ENCODE assay signal across 8 cellular contexts in genomic region chr1:9181176-9181906, GRCh38. TPM values are rescaled to one million over a fixed set of nuclear protein-coding genes. Genes with fewer than 3 reads are reported as not detected.
DNase-seq lines count a peak whose midpoint lies in the region; ATAC-seq, FAIRE-seq and TF ChIP-seq lines count a peak whose summit lies in the region.

No MANE protein-coding gene starts in this region.

- H4K91ac ChIP-seq in trophoblast cell (ENCODE audit: low read depth, low read length) = peak overlapping the region; percentile 94

- TF ChIP-seq CTCF in D721Med (IDR thresholded peaks at IDR 0.05; ENCODE audit: insufficient read depth, missing control alignments) = peak; percentile 88
- peak; percentile 90 to 93 (median 91) for TF ChIP-seq CTCF in upper lobe of left lung (IDR thresholded peaks at IDR 0.05)

- H4K12ac ChIP-seq in trophoblast cell (ENCODE audit: low read depth, low read length) = peak overlapping the region; percentile 22

- no peak overlapping the region for H3K23ac ChIP-seq in trophoblast cell (ENCODE audit: low read length)

- H3K27me3 ChIP-seq in SJSA1 (replicated peaks) (no peaks in the 10 kb centered on the region), trophoblast cell (ENCODE audit: insufficient read depth, low read length) (peaks cover 8% of the 10 kb centered on the region), upper lobe of left lung (peaks cover 0 to 6% (median 0%) of the 10 kb centered on the region in 4 donors)

- H3K4me1 ChIP-seq in SJSA1 (replicated peaks) (peaks cover 29% of the 10 kb centered on the region), trophoblast cell (ENCODE audit: control insufficient read depth in 1 of 2, insufficient read depth in 2 of 2, low read length in 2 of 2) (peaks cover 8 to 21% of the 10 kb centered on the region in 2 experiments), upper lobe of left lung (peaks cover 11 to 39% (median 27%) of the 10 kb centered on the region in 4 donors)

- peak overlapping the region; percentile 76 for H3K14ac ChIP-seq in trophoblast cell (ENCODE audit: low read length)

- H2BK5ac ChIP-seq in trophoblast cell (ENCODE audit: low read depth, low read length, poor library complexity) = peak overlapping the region; percentile 67

- peak in 1 of 4 donors; percentile 40 for TF ChIP-seq POLR2A in upper lobe of left lung (IDR thresholded peaks at IDR 0.05)

- peak overlapping the region; percentile 62 for H3K4me3 ChIP-seq in SJSA1
- peak overlapping the region; percentile 65 for H3K4me3 ChIP-seq in trophoblast cell (ENCODE audit: low read depth, low read length)
- peak overlapping the region in 3 of 4 donors; percentile 66 to 74 (median 72) for H3K4me3 ChIP-seq in upper lobe of left lung

- TF ChIP-seq EP300 in upper lobe of left lung (IDR thresholded peaks at IDR 0.05) = no peak

- H3K36me3 ChIP-seq in SJSA1 (peaks cover 31% of the 10 kb centered on the region), trophoblast cell (ENCODE audit: control insufficient read depth in 1 of 2, insufficient read depth in 2 of 2, low read length in 2 of 2) (peaks cover 6 to 11% of the 10 kb centered on the region in 2 experiments), upper lobe of left lung (no peaks in the 10 kb centered on the region)

- H2AK5ac ChIP-seq in trophoblast cell (ENCODE audit: low read length) = no peak overlapping the region

- ATAC-seq in HG02642 (IDR thresholded peaks at IDR 0.05; ENCODE audit: poor library complexity, unreplicated experiment) = peak; percentile 36
- ATAC-seq in Right ventricle myocardium superior (ENCODE audit: poor library complexity) = peak; percentile 80
- peak; percentile 83 to 86 for ATAC-seq in upper lobe of left lung (ENCODE audit: low FRiP score in 2 of 2)
- ATAC-seq in GM18858 (IDR thresholded peaks at IDR 0.05; ENCODE audit: unreplicated experiment) = no peak

- peaks cover 20% of the 10 kb centered on the region for H3K79me1 ChIP-seq in trophoblast cell (ENCODE audit: low read length)

- no peak for FAIRE-seq in D721Med (lab: Jason Lieb, UNC)

- peak overlapping the region; percentile 90 for H2AFZ ChIP-seq in trophoblast cell (ENCODE audit: insufficient read depth, low read length, poor library complexity)

- H3K27ac ChIP-seq in SJSA1 (peak overlapping the region; percentile 33; the same call in 1 of the 2 replicates), trophoblast cell (ENCODE audit: low read depth, low read length) (peak overlapping the region; percentile 9), upper lobe of left lung (peak overlapping the region; percentile 71 to 92 (median 81))

- H4K8ac ChIP-seq in trophoblast cell (ENCODE audit: low read depth, low read length) = peak overlapping the region; percentile 85

- peak overlapping the region; percentile 70 for H3K4me2 ChIP-seq in trophoblast cell (ENCODE audit: low read length)

- peak overlapping the region; percentile 79 for H2BK120ac ChIP-seq in trophoblast cell (ENCODE audit: insufficient read depth, low read length, poor library complexity)

- no CpG with 5 or more reads among the region's 19 CpGs for WGBS in trophoblast cell (ENCODE audit: extremely low coverage, insufficient coverage, insufficient read length)
- WGBS in upper lobe of left lung, 2 donors = 15 to 19% methylated on average over 17 to 19 of the region's 19 CpGs

- no peak overlapping the region for H2BK12ac ChIP-seq in trophoblast cell (ENCODE audit: low read length)

- H3K18ac ChIP-seq in trophoblast cell (ENCODE audit: low read length) = peak overlapping the region; percentile 79

- DNase-seq in D721Med (ENCODE audit: insufficient read length, low spot score) (peak; percentile 38), SJSA1 (ENCODE audit: low read depth in 1 of 2, low spot score in 2 of 2) (peak; percentile 71 to 78), Right ventricle myocardium superior (peak; percentile 84), trophoblast cell (peak in 1 of 2 donors; percentile 65), upper lobe of left lung (peak; percentile 70 to 97)
- DNase-seq in activated naive CD4-positive, alpha-beta T cell treated with anti-CD3 and anti-CD28 coated beads, Interleukin-2, amount 50 U/mL, for 16 hours = peak; percentile 74

- peak overlapping the region; percentile 67 for H3K4ac ChIP-seq in trophoblast cell (ENCODE audit: low read depth, low read length)

- peaks cover 24% of the 10 kb centered on the region for H3K79me2 ChIP-seq in trophoblast cell (ENCODE audit: control insufficient read depth, insufficient read depth, low read length, poor library complexity)

- intact Hi-C loops in Right ventricle myocardium superior (cut with DNase I) = no loop called here

- peak overlapping the region; percentile 17 for H3K9ac ChIP-seq in trophoblast cell (ENCODE audit: low read length)

- H3K9me3 ChIP-seq in SJSA1 (replicated peaks) (0 out of 2 replicates have a peak, but pooled peaks cover 2% of the 10 kb centered on the region), trophoblast cell (ENCODE audit: insufficient read depth, low read depth, low read length) (no peaks in the 10 kb centered on the region), upper lobe of left lung (no peaks in the 10 kb centered on the region)

RNA-seq across cellular contexts. Expression of gene GPR157, which starts 52.4 kb away (rescaled TPM):
- total RNA-seq in SJSA1 (2014; rRNA removed; shearing (Covaris generic)) = 6.0 and 6.5 TPM in 2 replicates
- total RNA-seq in Right ventricle myocardium superior = 49.4 TPM
- polyA plus RNA-seq in trophoblast cell (2013) = 24.0 and 27.8 TPM in 2 replicates
- total RNA-seq in upper lobe of left lung = 10 to 100 TPM; 12.0 to 26.5 (median 16.7) TPM

RNA-seq across cellular contexts. Expression of gene H6PD, which starts 53.2 kb away (rescaled TPM):
- total RNA-seq in SJSA1 (2014; rRNA removed; shearing (Covaris generic)) = 12.2 and 12.6 TPM in 2 replicates
- total RNA-seq in Right ventricle myocardium superior (20.9 TPM), upper lobe of left lung (10 to 100 TPM; 36.7 to 57.0 (median 44.5) TPM)
- 9.1 and 9.4 TPM in 2 replicates for polyA plus RNA-seq in trophoblast cell (2013)

Comparison
In these comparisons a context has a peak if more than half of its experiments do, and no peak if none do; other contexts are left out.
1. H3K27ac ChIP-seq: peak in every context shown above with its lines; median percentile 81 in upper lobe of left lung; 33 in SJSA1; 9 in trophoblast cell.